Comparison of ENCODE assay signal across 12 cellular contexts in the genomic region with DNA sequence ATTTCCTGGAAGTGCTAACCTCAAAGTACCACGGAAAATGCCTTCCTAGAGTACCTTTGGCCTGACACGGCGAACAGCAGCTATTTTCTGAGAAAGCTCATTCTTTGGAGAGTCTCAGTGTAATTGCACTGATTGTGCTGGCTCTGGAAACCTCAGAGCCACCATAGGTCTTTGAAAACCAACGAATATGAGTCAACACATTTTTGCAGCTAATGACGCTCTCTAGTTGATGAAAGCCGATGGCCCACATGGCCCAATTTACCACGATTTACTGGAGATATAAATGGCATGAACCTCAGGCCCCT.
"Had no signal": no experiment of that assay in that cellular context is flagged by ENCODE, and none has a peak within 500 bp of the region (broad histone marks: within the 10 kb centered on the region; RNA-seq: fewer than 3 reads in every experiment).

No MANE protein-coding gene starts in this region.

- H3K27ac Mint-ChIP-seq: activated CD4-positive, alpha-beta T cell treated with anti-CD3 and anti-CD28 coated beads for 36 hours; neural progenitor cell; stimulated activated memory B cell treated with anti-CD40 and anti-IgM and Interleukin-4, amounts not matched to agents 10 μg/mL and 1 μg/mL and 100 μg/mL, for 72 hours had no signal

- H3K4me1 Mint-ChIP-seq: activated CD4-positive, alpha-beta T cell treated with anti-CD3 and anti-CD28 coated beads for 36 hours had no signal

- H3K4me3 Mint-ChIP-seq: activated CD4-positive, alpha-beta T cell treated with anti-CD3 and anti-CD28 coated beads for 36 hours; neural progenitor cell; stimulated activated memory B cell treated with anti-CD40 and anti-IgM and Interleukin-4, amounts not matched to agents 10 μg/mL and 1 μg/mL and 100 μg/mL, for 72 hours had no signal

- DNase-seq: activated CD4-positive, alpha-beta T cell treated with anti-CD3 and anti-CD28 coated beads for 36 hours; activated CD8-positive, alpha-beta memory T cell treated with anti-CD3 and anti-CD28 coated beads, Interleukin-2, amount 50 U/mL, for 48 hours; activated naive CD4-positive, alpha-beta T cell treated with Interleukin-2 at 50 U/mL for 16 hours; erythroblast; islet precursor cell; mammary epithelial cell; ovary; thyroid gland had no signal

- H3K27me3 Mint-ChIP-seq: activated CD4-positive, alpha-beta T cell treated with anti-CD3 and anti-CD28 coated beads for 36 hours; stimulated activated memory B cell treated with anti-CD40 and anti-IgM and Interleukin-4, amounts not matched to agents 10 μg/mL and 1 μg/mL and 100 μg/mL, for 72 hours had no signal

- FAIRE-seq: urothelium cell line had no signal

- H3K36me3 Mint-ChIP-seq: neural progenitor cell had no signal

- ATAC-seq: activated CD4-positive, alpha-beta T cell treated with anti-CD3 and anti-CD28 coated beads for 36 hours; left lobe of liver; stimulated activated memory B cell treated with anti-CD40 and anti-IgM and Interleukin-4, amounts not matched to agents 10 μg/mL and 1 μg/mL and 100 μg/mL, for 72 hours had no signal
